ENCODE assay signal across 7 cellular contexts in the genomic region with DNA sequence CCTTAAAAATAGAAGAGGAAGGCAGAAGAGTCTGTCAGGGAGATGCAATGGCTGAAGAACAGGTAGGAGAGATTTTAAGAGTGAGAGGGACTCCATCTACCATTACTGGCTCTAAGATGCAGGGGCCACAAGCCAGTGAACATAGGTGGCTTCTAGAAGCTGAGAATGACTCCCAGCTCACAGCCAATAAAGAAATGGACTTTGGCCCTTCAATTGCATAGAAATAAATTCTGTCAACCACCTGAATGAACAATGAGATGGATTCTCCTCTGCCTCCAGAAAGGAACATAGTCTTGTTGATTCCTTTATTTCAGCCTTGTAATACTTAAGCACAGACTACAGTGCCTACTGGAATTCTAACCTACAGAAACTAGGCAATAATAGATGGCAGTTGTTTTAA.
"Had no signal": no experiment of that assay in that cellular context is flagged by ENCODE, and none has a peak within 500 bp of the region (broad histone marks: within the 10 kb centered on the region; RNA-seq: fewer than 3 reads in every experiment).

No MANE protein-coding gene starts in this region.

- ATAC-seq: HCT116, HepG2 had no signal

- FAIRE-seq: HepG2 had no signal

- DNase-seq: GM23248, GOT3, H7, HFFc6, KBM-7 had no signal
